ENCODE assay signal across 8 cellular contexts in the genomic region with DNA sequence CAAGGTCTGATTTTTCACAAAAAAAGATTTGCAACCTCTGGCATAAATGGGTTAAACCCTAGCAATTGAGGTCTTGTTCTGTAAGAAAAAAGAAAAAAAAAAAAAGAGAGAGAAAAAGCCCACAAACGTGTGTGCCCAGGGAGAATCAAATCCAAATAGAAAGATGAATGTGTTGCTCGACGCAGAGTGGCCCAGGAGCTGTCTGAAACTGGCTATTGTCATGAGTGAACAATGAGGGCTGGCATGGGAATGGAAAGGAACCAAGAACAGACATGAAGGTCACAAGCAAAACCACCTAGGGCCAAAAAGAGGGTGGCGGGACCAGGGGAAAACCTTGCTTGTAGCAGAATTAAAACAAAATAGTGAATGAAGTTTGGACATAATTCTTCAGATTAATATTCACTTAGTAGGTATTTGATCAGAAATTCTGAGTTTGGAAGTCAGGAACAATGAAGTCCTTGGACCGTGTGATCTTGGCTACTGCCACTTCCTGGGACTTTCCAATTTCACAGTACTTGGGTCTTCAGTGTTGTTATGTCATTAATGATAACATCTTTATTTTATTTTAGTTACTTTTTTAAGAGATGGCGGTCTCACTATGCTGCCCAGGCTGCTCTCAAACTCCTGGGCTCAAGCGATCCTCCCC. TPM values are rescaled to one million over a fixed set of nuclear protein-coding genes. Genes with fewer than 3 reads are reported as not detected.
DNase-seq lines count a peak whose midpoint lies in the region; ATAC-seq and TF ChIP-seq lines count a peak whose summit lies in the region.

No MANE protein-coding gene starts in this region.

- H3K27ac Mint-ChIP-seq in activated naive CD8-positive, alpha-beta T cell treated with anti-CD3 and anti-CD28 coated beads for 36 hours = peak overlapping the region; percentile 97

- no peaks in the 10 kb centered on the region for H3K9me3 ChIP-seq in cardiac muscle cell (ENCODE audit: low read depth)
- H3K9me3 ChIP-seq in transverse colon = no peaks in the 10 kb centered on the region

- TF ChIP-seq CTCF in cardiac muscle cell (IDR thresholded peaks at IDR 0.05; ENCODE audit: low read depth, low read length) (no peak), kidney epithelial cell (IDR thresholded peaks at IDR 0.05; ENCODE audit: insufficient read depth, low read length, poor library complexity, severe bottlenecking) (no peak), transverse colon (IDR thresholded peaks at IDR 0.05) (no peak)

- no peaks in the 10 kb centered on the region for H3K9me3 Mint-ChIP-seq in activated naive CD8-positive, alpha-beta T cell treated with anti-CD3 and anti-CD28 coated beads for 36 hours

- peaks cover 85% of the 10 kb centered on the region for H3K36me3 Mint-ChIP-seq in activated naive CD8-positive, alpha-beta T cell treated with anti-CD3 and anti-CD28 coated beads for 36 hours

- TF ChIP-seq EP300 in transverse colon (IDR thresholded peaks at IDR 0.05; ENCODE audit: low read depth) = no peak

- DNase-seq in cardiac muscle cell (ENCODE audit: low read depth in 1 of 2, low spot score in 1 of 2) (no peak), Right ventricle myocardium inferior (ENCODE audit: missing footprints) (no peak), kidney epithelial cell (ENCODE audit: low read depth) (no peak), transverse colon (no peak), OCI-M1 (lab: John Stamatoyannopoulos, UW) (no peak)
- DNase-seq in activated naive CD8-positive, alpha-beta T cell treated with anti-CD3 and anti-CD28 coated beads for 36 hours = no peak
- DNase-seq in effector CD4-positive, alpha-beta T cell = no peak

- H3K4me3 Mint-ChIP-seq in activated naive CD8-positive, alpha-beta T cell treated with anti-CD3 and anti-CD28 coated beads for 36 hours = peak overlapping the region; percentile 99

- intact Hi-C loops in Right ventricle myocardium inferior (cut with DNase I) = no loop called here
- intact Hi-C loops in transverse colon (cut with DNase I; ENCODE audit: low total_unique reads) = no loop called here

- H3K4me3 ChIP-seq in cardiac muscle cell (peak overlapping the region; percentile 89), kidney epithelial cell (ENCODE audit: low read depth, low read length) (peak overlapping the region; percentile 5), transverse colon (peak overlapping the region in 1 of 4 donors; percentile 4)

- peaks cover 60% of the 10 kb centered on the region for H3K4me1 Mint-ChIP-seq in activated naive CD8-positive, alpha-beta T cell treated with anti-CD3 and anti-CD28 coated beads for 36 hours

- peaks cover 4% of the 10 kb centered on the region for H3K27me3 Mint-ChIP-seq in activated naive CD8-positive, alpha-beta T cell treated with anti-CD3 and anti-CD28 coated beads for 36 hours

- no peak for TF ChIP-seq POLR2A in transverse colon (IDR thresholded peaks at IDR 0.05)

- peak overlapping the region; percentile 77 for H3K27ac ChIP-seq in cardiac muscle cell
- H3K27ac ChIP-seq in transverse colon = peak overlapping the region in 3 of 4 donors; percentile 28 to 94 (median 75)

- WGBS in transverse colon (ENCODE audit: low coverage in 1 of 2), 2 donors = 43 to 64% methylated on average over 7 of the region's 7 CpGs

- peaks cover 54% of the 10 kb centered on the region for H3K36me3 ChIP-seq in cardiac muscle cell
- H3K36me3 ChIP-seq in kidney epithelial cell (ENCODE audit: control insufficient read depth, insufficient read depth, low read length) = peaks cover 7% of the 10 kb centered on the region
- peaks cover 0 to 19% (median 8%) of the 10 kb centered on the region in 4 donors for H3K36me3 ChIP-seq in transverse colon

- no peaks in the 10 kb centered on the region for H3K27me3 ChIP-seq in cardiac muscle cell
- no peaks in the 10 kb centered on the region for H3K27me3 ChIP-seq in kidney epithelial cell (ENCODE audit: control insufficient read depth, insufficient read depth, low read length)
- H3K27me3 ChIP-seq in transverse colon = no peaks in the 10 kb centered on the region

- ATAC-seq in Right ventricle myocardium inferior (no peak), HG03521 (IDR thresholded peaks at IDR 0.05; ENCODE audit: unreplicated experiment) (no peak)

- in situ Hi-C loops in transverse colon (cut with MboI; ENCODE audit: low pct_ligation_motif_present in 1 of 4, low pct_unique_long_range_greater_than_20kb in 1 of 4, low sequenced_read_pairs in 3 of 4) = no loop called here

- H3K4me1 ChIP-seq in cardiac muscle cell (ENCODE audit: low read depth) (peaks cover 53% of the 10 kb centered on the region), transverse colon (peaks cover 18 to 82% (median 73%) of the 10 kb centered on the region in 4 donors)

RNA-seq across cellular contexts. Expression of a gene that starts 3.1 kb away (rescaled TPM):
- total RNA-seq in cardiac muscle cell (3,076 and 4,542 TPM in 2 replicates), Right ventricle myocardium inferior (169 TPM), kidney epithelial cell (1,235 and 1,336 TPM in 2 replicates), transverse colon (100 to 1,000 TPM; 202 to 407 (median 320) TPM)
- 4,459 and 4,945 TPM in 2 replicates for polyA plus RNA-seq in cardiac muscle cell
- 1,000 to 10,000 TPM; 3,744 to 3,761 TPM for total RNA-seq in activated naive CD8-positive, alpha-beta T cell treated with anti-CD3 and anti-CD28 coated beads for 36 hours

RNA-seq across cellular contexts. Expression of a gene that starts 57.9 kb away (rescaled TPM):
- total RNA-seq in cardiac muscle cell = 59.5 and 81.0 TPM in 2 replicates
- polyA plus RNA-seq in cardiac muscle cell = 70.3 and 72.5 TPM in 2 replicates
- 133 TPM for total RNA-seq in Right ventricle myocardium inferior
- total RNA-seq in activated naive CD8-positive, alpha-beta T cell treated with anti-CD3 and anti-CD28 coated beads for 36 hours = 10 to 100 TPM; 36.8 to 39.6 TPM
- total RNA-seq in kidney epithelial cell = 33.3 and 47.5 TPM in 2 replicates
- 100 to 1,000 TPM in 3 of 4 donors, 10 to 100 TPM in 1; 80.3 to 657 (median 105) TPM for total RNA-seq in transverse colon
